ENCODE assay signal across 8 cellular contexts in the genomic region with DNA sequence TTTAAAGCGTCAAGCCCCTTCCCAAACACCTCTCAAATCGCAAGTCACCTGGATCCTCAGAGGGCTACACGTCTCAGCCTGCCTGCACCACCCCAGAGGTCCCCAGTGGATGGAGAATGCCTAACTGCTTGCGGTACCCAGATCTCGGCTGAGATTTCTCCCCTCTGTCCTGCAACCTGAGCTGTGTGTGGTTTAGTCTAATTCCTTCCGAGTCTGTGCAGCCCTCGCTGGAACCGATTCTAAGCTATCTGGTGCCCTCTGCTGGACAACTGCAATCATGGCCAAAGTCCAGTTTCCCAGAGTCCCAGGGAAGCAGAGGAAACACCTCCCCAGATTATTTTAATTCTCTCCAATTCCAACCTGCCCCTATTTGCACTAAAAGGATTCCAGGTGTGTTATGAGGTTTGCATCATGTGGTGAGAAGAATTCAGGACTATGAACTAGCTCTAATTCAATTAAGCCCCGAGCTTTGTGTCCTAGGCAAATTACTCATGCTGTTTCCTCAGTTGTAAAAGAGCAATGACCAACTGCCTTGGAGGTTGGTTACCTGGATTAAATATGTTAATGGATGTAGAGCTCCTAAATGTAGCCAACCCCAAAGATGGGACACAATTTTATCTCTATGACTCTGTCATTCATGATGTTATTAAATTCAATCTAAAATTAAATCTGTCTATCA.
DNase-seq lines count a peak whose midpoint lies in the region; ATAC-seq and TF ChIP-seq lines count a peak whose summit lies in the region.

No MANE protein-coding gene starts in this region.

- peaks cover 3 to 8% of the 10 kb centered on the region in 2 donors for H3K4me1 ChIP-seq in left lung

- peaks cover 4% of the 10 kb centered on the region for H3K27me3 Mint-ChIP-seq in chondrocyte (ENCODE audit: low read depth)

- no peaks in the 10 kb centered on the region for H3K36me3 ChIP-seq in left lung

- intact Hi-C loops in left lung (cut with DNase I): no loop called here

- peak overlapping the region; percentile 11 for H3K27ac Mint-ChIP-seq in chondrocyte (ENCODE audit: unreplicated experiment)

- peak; percentile 77 for ATAC-seq in HG02870 (IDR thresholded peaks at IDR 0.05; ENCODE audit: unreplicated experiment)
- peak; percentile 97 for ATAC-seq in left lung

- TF ChIP-seq CTCF in chondrocyte (IDR thresholded peaks at IDR 0.05) (peak; percentile 92), left lung (IDR thresholded peaks at IDR 0.05) (peak; percentile 82 to 84)

- no peak overlapping the region for H3K4me3 ChIP-seq in left lung

- DNase-seq in NCI-H446 (lab: John Stamatoyannopoulos, UW): peak; percentile 52 to 65
- DNase-seq in NCI-H446 treated with DMSO at 0.1 percent for 48 hours (lab: John Stamatoyannopoulos, UW): no peak
- peak; percentile 50 for DNase-seq in NCI-H2171 (lab: John Stamatoyannopoulos, UW)
- peak; percentile 54 for DNase-seq in activated CD4-positive, CD25-positive, alpha-beta regulatory T cell treated with anti-CD3 and anti-CD28 coated beads, Interleukin-2, amount 50 U/mL, for 72 hours
- no peak for DNase-seq in chondrocyte (ENCODE audit: low spot score)
- DNase-seq in left lung: peak in 1 of 2 donors; percentile 48
- DNase-seq in stimulated activated CD4-positive, alpha-beta T cell treated with anti-CD3 and anti-CD28 coated beads, TNF-alpha, amount 100 ng/mL, for 24 hours (ENCODE audit: low read depth in 3 of 3): peak; percentile 28 to 43 (median 33)

- H3K36me3 Mint-ChIP-seq in chondrocyte (ENCODE audit: low read depth): no peaks in the 10 kb centered on the region

- H3K27me3 ChIP-seq in left lung: no peaks in the 10 kb centered on the region

- H3K27ac ChIP-seq in left lung: no peak overlapping the region

- no peaks in the 10 kb centered on the region for H3K9me3 Mint-ChIP-seq in chondrocyte (ENCODE audit: low read depth)

- peaks cover 32% of the 10 kb centered on the region for H3K4me1 Mint-ChIP-seq in chondrocyte (ENCODE audit: low read depth)

- H3K4me3 Mint-ChIP-seq in chondrocyte (ENCODE audit: unreplicated experiment): no peak overlapping the region

- H3K9me3 ChIP-seq in left lung: no peaks in the 10 kb centered on the region

Comparison
In these comparisons a context has a peak if more than half of its experiments do, and no peak if none do; other contexts are left out.
1. DNase-seq: peak in NCI-H446 (2 of 2), NCI-H2171 (single experiment), activated CD4-positive, CD25-positive, alpha-beta regulatory T cell treated with anti-CD3 and anti-CD28 coated beads, Interleukin-2, amount 50 U/mL, for 72 hours (single experiment) and stimulated activated CD4-positive, alpha-beta T cell treated with anti-CD3 and anti-CD28 coated beads, TNF-alpha, amount 100 ng/mL, for 24 hours (3 of 3); none in NCI-H446 treated with DMSO at 0.1 percent for 48 hours (single experiment) and chondrocyte (single experiment).